1 cellular context compared by ENCODE assay signal in the genomic region with DNA sequence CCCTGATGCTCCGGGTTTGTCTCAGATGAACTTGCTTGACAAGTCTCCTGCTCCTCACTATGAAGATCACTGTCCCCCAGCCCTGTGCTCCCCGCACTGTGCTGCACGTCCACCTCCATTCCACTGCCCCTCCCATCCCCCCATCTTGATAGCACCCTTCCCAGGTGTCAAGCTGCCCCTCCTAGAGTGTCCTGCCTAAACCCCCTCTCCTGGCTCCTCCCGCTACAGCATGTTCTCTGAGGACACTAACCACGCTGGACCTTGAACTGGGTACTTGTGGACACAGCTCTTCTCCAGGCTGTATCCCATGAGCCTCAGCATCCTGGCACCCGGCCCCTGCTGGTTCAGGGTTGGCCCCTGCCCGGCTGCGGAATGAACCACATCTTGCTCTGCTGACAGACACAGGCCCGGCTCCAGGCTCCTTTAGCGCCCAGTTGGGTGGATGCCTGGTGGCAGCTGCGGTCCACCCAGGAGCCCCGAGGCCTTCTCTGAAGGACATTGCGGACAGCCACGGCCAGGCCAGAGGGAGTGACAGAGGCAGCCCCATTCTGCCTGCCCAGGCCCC.
TF ChIP-seq lines count a peak whose summit lies in the region.

No MANE protein-coding gene starts in this region.

TF ChIP-seq in HepG2, 621 proteins besides CTCF, POLR2A, EP300 and RAD21 (continued from another document and continues in another):
- TF ChIP-seq, protein P1, sequence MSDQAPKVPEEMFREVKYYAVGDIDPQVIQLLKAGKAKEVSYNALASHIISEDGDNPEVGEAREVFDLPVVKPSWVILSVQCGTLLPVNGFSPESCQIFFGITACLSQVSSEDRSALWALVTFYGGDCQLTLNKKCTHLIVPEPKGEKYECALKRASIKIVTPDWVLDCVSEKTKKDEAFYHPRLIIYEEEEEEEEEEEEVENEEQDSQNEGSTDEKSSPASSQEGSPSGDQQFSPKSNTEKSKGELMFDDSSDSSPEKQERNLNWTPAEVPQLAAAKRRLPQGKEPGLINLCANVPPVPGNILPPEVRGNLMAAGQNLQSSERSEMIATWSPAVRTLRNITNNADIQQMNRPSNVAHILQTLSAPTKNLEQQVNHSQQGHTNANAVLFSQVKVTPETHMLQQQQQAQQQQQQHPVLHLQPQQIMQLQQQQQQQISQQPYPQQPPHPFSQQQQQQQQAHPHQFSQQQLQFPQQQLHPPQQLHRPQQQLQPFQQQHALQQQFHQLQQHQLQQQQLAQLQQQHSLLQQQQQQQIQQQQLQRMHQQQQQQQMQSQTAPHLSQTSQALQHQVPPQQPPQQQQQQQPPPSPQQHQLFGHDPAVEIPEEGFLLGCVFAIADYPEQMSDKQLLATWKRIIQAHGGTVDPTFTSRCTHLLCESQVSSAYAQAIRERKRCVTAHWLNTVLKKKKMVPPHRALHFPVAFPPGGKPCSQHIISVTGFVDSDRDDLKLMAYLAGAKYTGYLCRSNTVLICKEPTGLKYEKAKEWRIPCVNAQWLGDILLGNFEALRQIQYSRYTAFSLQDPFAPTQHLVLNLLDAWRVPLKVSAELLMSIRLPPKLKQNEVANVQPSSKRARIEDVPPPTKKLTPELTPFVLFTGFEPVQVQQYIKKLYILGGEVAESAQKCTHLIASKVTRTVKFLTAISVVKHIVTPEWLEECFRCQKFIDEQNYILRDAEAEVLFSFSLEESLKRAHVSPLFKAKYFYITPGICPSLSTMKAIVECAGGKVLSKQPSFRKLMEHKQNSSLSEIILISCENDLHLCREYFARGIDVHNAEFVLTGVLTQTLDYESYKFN (CRISPR knock-in tag; conservative IDR thresholded peaks at IDR 0.05), result peak; percentile 93
- TF ChIP-seq HNF4G (IDR thresholded peaks at IDR 0.05; ENCODE audit: borderline replicate concordance, low read depth, low read length) (peak; percentile 88), HNF4G (CRISPR knock-in tag; IDR thresholded peaks at IDR 0.05; ENCODE audit: borderline replicate concordance, low read depth) (peak; percentile 91; the same call in 1 of the 2 replicates), RELA (CRISPR knock-in tag; IDR thresholded peaks at IDR 0.05) (no peak), FOXC1 (CRISPR knock-in tag; IDR thresholded peaks at IDR 0.05; ENCODE audit: borderline replicate concordance) (peak; percentile 90; the same call in 1 of the 2 replicates), GATAD2A (CRISPR knock-in tag; IDR thresholded peaks at IDR 0.05) (peak; percentile 84; the same call in 1 of the 2 replicates), RFXAP (CRISPR knock-in tag; IDR thresholded peaks at IDR 0.05; ENCODE audit: borderline replicate concordance) (no peak; the same call in 1 of the 2 replicates), PRPF4 (IDR thresholded peaks at IDR 0.05; ENCODE audit: low read depth, low read length, poor library complexity, severe bottlenecking) (no peak), ZNF331 (CRISPR knock-in tag; IDR thresholded peaks at IDR 0.05) (peak; percentile 67; the same call in 1 of the 2 replicates), ZMAT3 (CRISPR knock-in tag; conservative IDR thresholded peaks at IDR 0.05) (0 out of 2 replicates have a peak, but pooled peaks have one; percentile 77), THYN1 (CRISPR knock-in tag; IDR thresholded peaks at IDR 0.05; ENCODE audit: borderline replicate concordance, low read depth) (no peak), ZNF432 (CRISPR knock-in tag; IDR thresholded peaks at IDR 0.05; ENCODE audit: borderline replicate concordance) (no peak), HDAC2 (CRISPR knock-in tag; IDR thresholded peaks at IDR 0.05) (peak; percentile 87), ZBTB38 (CRISPR knock-in tag; IDR thresholded peaks at IDR 0.05) (peak; percentile 42; the same call in 1 of the 2 replicates), U2AF2 (IDR thresholded peaks at IDR 0.05; ENCODE audit: low read depth, low read length) (0 out of 2 replicates have a peak, but pooled peaks have one; percentile 79), ZNF12 (CRISPR knock-in tag; IDR thresholded peaks at IDR 0.05) (peak; percentile 7; the same call in 1 of the 2 replicates), KDM3A (CRISPR knock-in tag; IDR thresholded peaks at IDR 0.05; ENCODE audit: low read depth) (peak; percentile 44; the same call in 1 of the 2 replicates), DR1 (CRISPR knock-in tag; IDR thresholded peaks at IDR 0.05) (no peak), SRSF9 (IDR thresholded peaks at IDR 0.05; ENCODE audit: borderline replicate concordance, insufficient read depth, low read depth, low read length, poor library complexity, severe bottlenecking) (no peak), PHF5A (CRISPR knock-in tag; IDR thresholded peaks at IDR 0.05; ENCODE audit: low read depth, unreplicated experiment) (peak; percentile 28)
- TF ChIP-seq, protein P2, sequence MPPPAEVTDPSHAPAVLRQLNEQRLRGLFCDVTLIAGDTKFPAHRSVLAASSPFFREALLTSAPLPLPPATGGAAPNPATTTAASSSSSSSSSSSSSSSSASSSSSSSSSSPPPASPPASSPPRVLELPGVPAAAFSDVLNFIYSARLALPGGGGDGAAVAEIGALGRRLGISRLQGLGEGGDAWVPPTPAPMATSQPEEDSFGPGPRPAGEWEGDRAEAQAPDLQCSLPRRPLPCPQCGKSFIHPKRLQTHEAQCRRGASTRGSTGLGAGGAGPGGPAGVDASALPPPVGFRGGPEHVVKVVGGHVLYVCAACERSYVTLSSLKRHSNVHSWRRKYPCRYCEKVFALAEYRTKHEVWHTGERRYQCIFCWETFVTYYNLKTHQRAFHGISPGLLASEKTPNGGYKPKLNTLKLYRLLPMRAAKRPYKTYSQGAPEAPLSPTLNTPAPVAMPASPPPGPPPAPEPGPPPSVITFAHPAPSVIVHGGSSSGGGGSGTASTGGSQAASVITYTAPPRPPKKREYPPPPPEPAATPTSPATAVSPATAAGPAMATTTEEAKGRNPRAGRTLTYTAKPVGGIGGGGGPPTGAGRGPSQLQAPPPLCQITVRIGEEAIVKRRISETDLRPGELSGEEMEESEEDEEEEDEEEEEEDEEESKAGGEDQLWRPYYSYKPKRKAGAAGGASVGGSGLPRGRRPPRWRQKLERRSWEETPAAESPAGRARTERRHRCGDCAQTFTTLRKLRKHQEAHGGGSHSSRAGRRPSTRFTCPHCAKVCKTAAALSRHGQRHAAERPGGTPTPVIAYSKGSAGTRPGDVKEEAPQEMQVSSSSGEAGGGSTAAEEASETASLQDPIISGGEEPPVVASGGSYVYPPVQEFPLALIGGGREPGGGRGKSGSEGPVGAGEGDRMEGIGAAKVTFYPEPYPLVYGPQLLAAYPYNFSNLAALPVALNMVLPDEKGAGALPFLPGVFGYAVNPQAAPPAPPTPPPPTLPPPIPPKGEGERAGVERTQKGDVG (CRISPR knock-in tag; IDR thresholded peaks at IDR 0.05; ENCODE audit: borderline replicate concordance), result 0 out of 2 replicates have a peak, but pooled peaks have one; percentile 30
- TF ChIP-seq, protein P3, sequence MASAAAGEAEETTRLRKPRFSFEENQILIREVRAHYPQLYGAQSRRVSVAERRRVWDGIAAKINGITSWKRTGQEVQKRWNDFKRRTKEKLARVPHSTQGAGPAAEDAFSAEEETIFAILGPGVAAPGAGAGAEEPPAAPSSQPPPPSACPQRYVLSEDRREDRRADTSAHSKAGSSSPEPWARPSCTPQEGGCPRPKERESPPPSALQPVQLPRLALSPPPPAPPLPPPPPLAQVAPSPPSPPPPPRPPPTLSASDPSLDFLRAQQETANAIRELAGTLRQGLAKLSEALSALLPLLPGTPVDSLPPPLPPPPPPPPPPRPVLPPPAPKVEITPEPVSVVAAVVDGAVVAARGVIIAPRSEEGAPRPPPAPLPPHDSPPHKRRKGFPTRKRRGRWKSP (CRISPR knock-in tag; IDR thresholded peaks at IDR 0.05), result peak; percentile 52; the same call in 1 of the 2 replicates
- TF ChIP-seq, protein P4, sequence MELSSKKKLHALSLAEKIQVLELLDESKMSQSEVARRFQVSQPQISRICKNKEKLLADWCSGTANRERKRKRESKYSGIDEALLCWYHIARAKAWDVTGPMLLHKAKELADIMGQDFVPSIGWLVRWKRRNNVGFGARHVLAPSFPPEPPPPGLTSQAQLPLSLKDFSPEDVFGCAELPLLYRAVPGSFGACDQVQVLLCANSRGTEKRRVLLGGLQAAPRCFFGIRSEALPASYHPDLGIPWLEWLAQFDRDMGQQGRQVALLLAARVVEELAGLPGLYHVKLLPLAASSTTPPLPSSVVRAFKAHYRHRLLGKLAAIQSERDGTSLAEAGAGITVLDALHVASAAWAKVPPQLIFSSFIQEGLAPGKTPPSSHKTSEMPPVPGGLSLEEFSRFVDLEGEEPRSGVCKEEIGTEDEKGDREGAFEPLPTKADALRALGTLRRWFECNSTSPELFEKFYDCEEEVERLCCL (CRISPR knock-in tag; IDR thresholded peaks at IDR 0.05; ENCODE audit: borderline replicate concordance), result peak; percentile 21; the same call in 1 of the 2 replicates
- TF ChIP-seq, protein P5, sequence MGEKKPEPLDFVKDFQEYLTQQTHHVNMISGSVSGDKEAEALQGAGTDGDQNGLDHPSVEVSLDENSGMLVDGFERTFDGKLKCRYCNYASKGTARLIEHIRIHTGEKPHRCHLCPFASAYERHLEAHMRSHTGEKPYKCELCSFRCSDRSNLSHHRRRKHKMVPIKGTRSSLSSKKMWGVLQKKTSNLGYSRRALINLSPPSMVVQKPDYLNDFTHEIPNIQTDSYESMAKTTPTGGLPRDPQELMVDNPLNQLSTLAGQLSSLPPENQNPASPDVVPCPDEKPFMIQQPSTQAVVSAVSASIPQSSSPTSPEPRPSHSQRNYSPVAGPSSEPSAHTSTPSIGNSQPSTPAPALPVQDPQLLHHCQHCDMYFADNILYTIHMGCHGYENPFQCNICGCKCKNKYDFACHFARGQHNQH (CRISPR knock-in tag; IDR thresholded peaks at IDR 0.05), result peak; percentile 57; the same call in 1 of the 2 replicates
- TF ChIP-seq, protein P6, sequence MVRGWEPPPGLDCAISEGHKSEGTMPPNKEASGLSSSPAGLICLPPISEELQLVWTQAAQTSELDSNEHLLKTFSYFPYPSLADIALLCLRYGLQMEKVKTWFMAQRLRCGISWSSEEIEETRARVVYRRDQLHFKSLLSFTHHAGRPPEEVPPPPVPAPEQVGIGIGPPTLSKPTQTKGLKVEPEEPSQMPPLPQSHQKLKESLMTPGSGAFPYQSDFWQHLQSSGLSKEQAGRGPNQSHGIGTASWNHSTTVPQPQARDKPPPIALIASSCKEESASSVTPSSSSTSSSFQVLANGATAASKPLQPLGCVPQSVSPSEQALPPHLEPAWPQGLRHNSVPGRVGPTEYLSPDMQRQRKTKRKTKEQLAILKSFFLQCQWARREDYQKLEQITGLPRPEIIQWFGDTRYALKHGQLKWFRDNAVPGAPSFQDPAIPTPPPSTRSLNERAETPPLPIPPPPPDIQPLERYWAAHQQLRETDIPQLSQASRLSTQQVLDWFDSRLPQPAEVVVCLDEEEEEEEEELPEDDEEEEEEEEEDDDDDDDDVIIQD (CRISPR knock-in tag; IDR thresholded peaks at IDR 0.05; ENCODE audit: low read depth), result peak; percentile 47
- TF ChIP-seq, protein P7, sequence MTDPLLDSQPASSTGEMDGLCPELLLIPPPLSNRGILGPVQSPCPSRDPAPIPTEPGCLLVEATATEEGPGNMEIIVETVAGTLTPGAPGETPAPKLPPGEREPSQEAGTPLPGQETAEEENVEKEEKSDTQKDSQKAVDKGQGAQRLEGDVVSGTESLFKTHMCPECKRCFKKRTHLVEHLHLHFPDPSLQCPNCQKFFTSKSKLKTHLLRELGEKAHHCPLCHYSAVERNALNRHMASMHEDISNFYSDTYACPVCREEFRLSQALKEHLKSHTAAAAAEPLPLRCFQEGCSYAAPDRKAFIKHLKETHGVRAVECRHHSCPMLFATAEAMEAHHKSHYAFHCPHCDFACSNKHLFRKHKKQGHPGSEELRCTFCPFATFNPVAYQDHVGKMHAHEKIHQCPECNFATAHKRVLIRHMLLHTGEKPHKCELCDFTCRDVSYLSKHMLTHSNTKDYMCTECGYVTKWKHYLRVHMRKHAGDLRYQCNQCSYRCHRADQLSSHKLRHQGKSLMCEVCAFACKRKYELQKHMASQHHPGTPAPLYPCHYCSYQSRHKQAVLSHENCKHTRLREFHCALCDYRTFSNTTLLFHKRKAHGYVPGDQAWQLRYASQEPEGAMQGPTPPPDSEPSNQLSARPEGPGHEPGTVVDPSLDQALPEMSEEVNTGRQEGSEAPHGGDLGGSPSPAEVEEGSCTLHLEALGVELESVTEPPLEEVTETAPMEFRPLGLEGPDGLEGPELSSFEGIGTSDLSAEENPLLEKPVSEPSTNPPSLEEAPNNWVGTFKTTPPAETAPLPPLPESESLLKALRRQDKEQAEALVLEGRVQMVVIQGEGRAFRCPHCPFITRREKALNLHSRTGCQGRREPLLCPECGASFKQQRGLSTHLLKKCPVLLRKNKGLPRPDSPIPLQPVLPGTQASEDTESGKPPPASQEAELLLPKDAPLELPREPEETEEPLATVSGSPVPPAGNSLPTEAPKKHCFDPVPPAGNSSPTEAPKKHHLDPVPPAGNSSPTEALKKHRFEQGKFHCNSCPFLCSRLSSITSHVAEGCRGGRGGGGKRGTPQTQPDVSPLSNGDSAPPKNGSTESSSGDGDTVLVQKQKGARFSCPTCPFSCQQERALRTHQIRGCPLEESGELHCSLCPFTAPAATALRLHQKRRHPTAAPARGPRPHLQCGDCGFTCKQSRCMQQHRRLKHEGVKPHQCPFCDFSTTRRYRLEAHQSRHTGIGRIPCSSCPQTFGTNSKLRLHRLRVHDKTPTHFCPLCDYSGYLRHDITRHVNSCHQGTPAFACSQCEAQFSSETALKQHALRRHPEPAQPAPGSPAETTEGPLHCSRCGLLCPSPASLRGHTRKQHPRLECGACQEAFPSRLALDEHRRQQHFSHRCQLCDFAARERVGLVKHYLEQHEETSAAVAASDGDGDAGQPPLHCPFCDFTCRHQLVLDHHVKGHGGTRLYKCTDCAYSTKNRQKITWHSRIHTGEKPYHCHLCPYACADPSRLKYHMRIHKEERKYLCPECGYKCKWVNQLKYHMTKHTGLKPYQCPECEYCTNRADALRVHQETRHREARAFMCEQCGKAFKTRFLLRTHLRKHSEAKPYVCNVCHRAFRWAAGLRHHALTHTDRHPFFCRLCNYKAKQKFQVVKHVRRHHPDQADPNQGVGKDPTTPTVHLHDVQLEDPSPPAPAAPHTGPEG (CRISPR knock-in tag; IDR thresholded peaks at IDR 0.05), result no peak
- TF ChIP-seq, protein P8, sequence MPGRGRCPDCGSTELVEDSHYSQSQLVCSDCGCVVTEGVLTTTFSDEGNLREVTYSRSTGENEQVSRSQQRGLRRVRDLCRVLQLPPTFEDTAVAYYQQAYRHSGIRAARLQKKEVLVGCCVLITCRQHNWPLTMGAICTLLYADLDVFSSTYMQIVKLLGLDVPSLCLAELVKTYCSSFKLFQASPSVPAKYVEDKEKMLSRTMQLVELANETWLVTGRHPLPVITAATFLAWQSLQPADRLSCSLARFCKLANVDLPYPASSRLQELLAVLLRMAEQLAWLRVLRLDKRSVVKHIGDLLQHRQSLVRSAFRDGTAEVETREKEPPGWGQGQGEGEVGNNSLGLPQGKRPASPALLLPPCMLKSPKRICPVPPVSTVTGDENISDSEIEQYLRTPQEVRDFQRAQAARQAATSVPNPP (CRISPR knock-in tag; IDR thresholded peaks at IDR 0.05), result no peak
- TF ChIP-seq, protein P9, sequence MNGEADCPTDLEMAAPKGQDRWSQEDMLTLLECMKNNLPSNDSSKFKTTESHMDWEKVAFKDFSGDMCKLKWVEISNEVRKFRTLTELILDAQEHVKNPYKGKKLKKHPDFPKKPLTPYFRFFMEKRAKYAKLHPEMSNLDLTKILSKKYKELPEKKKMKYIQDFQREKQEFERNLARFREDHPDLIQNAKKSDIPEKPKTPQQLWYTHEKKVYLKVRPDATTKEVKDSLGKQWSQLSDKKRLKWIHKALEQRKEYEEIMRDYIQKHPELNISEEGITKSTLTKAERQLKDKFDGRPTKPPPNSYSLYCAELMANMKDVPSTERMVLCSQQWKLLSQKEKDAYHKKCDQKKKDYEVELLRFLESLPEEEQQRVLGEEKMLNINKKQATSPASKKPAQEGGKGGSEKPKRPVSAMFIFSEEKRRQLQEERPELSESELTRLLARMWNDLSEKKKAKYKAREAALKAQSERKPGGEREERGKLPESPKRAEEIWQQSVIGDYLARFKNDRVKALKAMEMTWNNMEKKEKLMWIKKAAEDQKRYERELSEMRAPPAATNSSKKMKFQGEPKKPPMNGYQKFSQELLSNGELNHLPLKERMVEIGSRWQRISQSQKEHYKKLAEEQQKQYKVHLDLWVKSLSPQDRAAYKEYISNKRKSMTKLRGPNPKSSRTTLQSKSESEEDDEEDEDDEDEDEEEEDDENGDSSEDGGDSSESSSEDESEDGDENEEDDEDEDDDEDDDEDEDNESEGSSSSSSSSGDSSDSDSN (CRISPR knock-in tag; IDR thresholded peaks at IDR 0.05), result peak; percentile 67
